In the genomic region with DNA sequence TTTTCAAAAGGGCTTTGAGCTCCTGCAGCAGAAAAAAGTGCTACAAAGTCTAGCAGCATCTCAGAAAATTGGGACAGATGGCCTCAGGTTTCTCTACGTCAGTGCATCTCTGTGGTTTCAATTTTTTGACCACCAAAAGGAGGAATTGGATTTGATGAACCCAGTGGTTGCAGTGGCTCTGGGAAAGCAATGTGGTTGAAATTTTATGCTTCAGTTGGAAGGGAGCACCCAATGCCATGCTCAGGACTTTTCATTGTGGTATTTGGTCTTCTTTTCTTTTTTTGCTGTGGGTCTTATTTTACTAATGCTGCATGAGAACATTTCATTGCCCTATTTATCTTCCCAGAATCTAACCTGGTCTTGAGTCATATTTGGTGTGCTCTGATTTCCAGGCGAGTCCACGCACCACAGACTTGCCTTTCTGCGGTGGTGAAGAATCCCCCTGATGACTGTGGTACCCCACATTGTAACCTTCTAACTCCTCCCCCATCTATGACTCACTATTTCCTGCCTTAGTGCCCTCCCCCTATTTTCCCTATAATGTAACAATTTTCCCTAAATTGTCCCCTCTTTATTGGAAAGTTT, we compare ENCODE assay signal across 8 cellular contexts. TPM values are rescaled to one million over a fixed set of nuclear protein-coding genes. Genes with fewer than 3 reads are reported as not detected.
A peak's percentile ranks its signal among the peaks of the same experiment; 100 is the strongest.
DNase-seq lines count a peak whose midpoint lies in the region; ATAC-seq lines count a peak whose summit lies in the region.

No MANE protein-coding gene starts in this region.

- intact Hi-C loops in activated CD4-positive, alpha-beta memory T cell treated with anti-CD3 and anti-CD28 coated beads for 36 hours (cut with micrococcal nuclease): loop anchor here (1.0 to 5.0 kb wide), 4 partner anchors 159 to 851 kb away; no protein-coding TSS in a partner anchor

- peak overlapping the region; percentile 78 for H3K27ac Mint-ChIP-seq in activated CD4-positive, alpha-beta memory T cell treated with anti-CD3 and anti-CD28 coated beads for 36 hours

- no peaks in the 10 kb centered on the region for H3K27me3 Mint-ChIP-seq in activated CD4-positive, alpha-beta memory T cell treated with anti-CD3 and anti-CD28 coated beads for 36 hours

- ATAC-seq in HG03097 (IDR thresholded peaks at IDR 0.05; ENCODE audit: low FRiP score, unreplicated experiment): peak; percentile 46

- H3K36me3 Mint-ChIP-seq in activated CD4-positive, alpha-beta memory T cell treated with anti-CD3 and anti-CD28 coated beads for 36 hours: peaks cover 4% of the 10 kb centered on the region

- no peak overlapping the region for H3K4me3 ChIP-seq in skeletal muscle cell (ENCODE audit: low read depth, low read length)

- H3K4me3 Mint-ChIP-seq in activated CD4-positive, alpha-beta memory T cell treated with anti-CD3 and anti-CD28 coated beads for 36 hours: peak overlapping the region; percentile 33

- POLR2A ChIA-PET in activated CD4-positive, alpha-beta memory T cell treated with anti-CD3 and anti-CD28 coated beads for 36 hours (lab: Charles Lee): interaction anchor here (0.6 to 10.3 kb wide), 11 partner anchors 9 to 399 kb away, joined by 3 to 129 read pairs (median 4); a partner anchor contains a TSS

- CTCF ChIA-PET in activated CD4-positive, alpha-beta memory T cell treated with anti-CD3 and anti-CD28 coated beads for 36 hours (lab: Charles Lee): interaction anchor here (0.6 to 11.0 kb wide), 10 partner anchors 16 to 399 kb away, joined by 3 to 242 read pairs (median 4); a partner anchor contains a TSS

- peak; percentile 23 for DNase-seq in NK-92 treated with Interleukin-12 subunit alpha and Interleukin-12 subunit beta, amount 100 ng/mL, for 24 hours (lab: John Stamatoyannopoulos, UW)
- DNase-seq in NK-92 (lab: John Stamatoyannopoulos, UW; ENCODE audit: unreplicated experiment) (no peak), skeletal muscle cell (ENCODE audit: low read depth) (peak; percentile 20), SKM-1 (lab: John Stamatoyannopoulos, UW; ENCODE audit: unreplicated experiment) (no peak), cerebellum (ENCODE audit: low spot score) (no peak), GM03348 (ENCODE audit: low spot score) (no peak)
- peak; percentile 82 for DNase-seq in activated CD4-positive, alpha-beta memory T cell treated with anti-CD3 and anti-CD28 coated beads for 36 hours

- H3K9me3 Mint-ChIP-seq in activated CD4-positive, alpha-beta memory T cell treated with anti-CD3 and anti-CD28 coated beads for 36 hours: no peaks in the 10 kb centered on the region

- H3K4me1 Mint-ChIP-seq in activated CD4-positive, alpha-beta memory T cell treated with anti-CD3 and anti-CD28 coated beads for 36 hours (ENCODE audit: low read depth): peaks cover 80% of the 10 kb centered on the region

RNA-seq across cellular contexts. Expression of a gene that starts 56.7 kb away (rescaled TPM):
- 100 to 1,000 TPM; 134 to 140 TPM for total RNA-seq in activated CD4-positive, alpha-beta memory T cell treated with anti-CD3 and anti-CD28 coated beads for 36 hours
- 38.3 TPM for total RNA-seq in cerebellum

Comparison
In these comparisons a context has a peak if more than half of its experiments do, and no peak if none do; other contexts are left out.
1. DNase-seq: peak in NK-92 treated with Interleukin-12 subunit alpha and Interleukin-12 subunit beta, amount 100 ng/mL, for 24 hours (single experiment), activated CD4-positive, alpha-beta memory T cell treated with anti-CD3 and anti-CD28 coated beads for 36 hours (single experiment) and skeletal muscle cell (single experiment); none in NK-92 (single experiment), SKM-1 (single experiment), cerebellum (single experiment) and GM03348 (single experiment).